ENCODE assay signal across 15 cellular contexts in the genomic region with DNA sequence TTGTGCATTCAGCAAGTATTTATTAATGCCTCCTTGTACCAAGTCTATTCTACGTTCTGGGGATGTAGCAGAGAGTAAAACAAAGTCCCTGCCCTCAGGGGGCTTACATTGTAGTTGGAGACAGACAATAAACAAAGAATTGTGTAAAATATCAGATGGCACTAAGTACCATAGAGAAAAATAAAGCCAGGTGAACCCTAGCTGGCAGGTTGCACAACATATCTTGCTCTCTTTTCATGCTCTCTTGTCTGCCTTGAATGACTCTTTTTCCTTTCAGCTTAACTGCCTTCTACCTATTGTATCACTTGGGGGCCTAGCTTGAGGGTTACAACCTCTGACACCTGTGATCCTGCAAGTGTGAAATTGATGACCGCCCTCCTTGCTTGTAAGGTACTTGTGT. TPM values are rescaled to one million over a fixed set of nuclear protein-coding genes. Genes with fewer than 3 reads are reported as not detected.
DNase-seq lines count a peak whose midpoint lies in the region; ATAC-seq and TF ChIP-seq lines count a peak whose summit lies in the region.
"Had no signal": no experiment of that assay in that cellular context is flagged by ENCODE, and none has a peak within 500 bp of the region (broad histone marks: within the 10 kb centered on the region; RNA-seq: fewer than 3 reads in every experiment).

No MANE protein-coding gene starts in this region.

- TF ChIP-seq POLR2A in spleen (IDR thresholded peaks at IDR 0.05) = no peak

- H3K4me3 ChIP-seq in SJSA1 (no peak overlapping the region), spleen (no peak overlapping the region), H7 (ENCODE audit: insufficient read depth, low read depth, low read length) (no peak overlapping the region)
- H3K4me3 ChIP-seq: coronary artery, transverse colon had no signal

- CTCF ChIA-PET in activated CD4-positive, alpha-beta T cell treated with anti-CD3 and anti-CD28 coated beads, Interleukin-2, amount 10 ng/mL, durations not matched to agents 7 days and 5 days (lab: Charles Lee) = interaction anchor here (1.4 kb wide), 1 partner anchor 28 kb away, joined by 4 read pairs; no protein-coding TSS in a partner anchor

- H3K36me3 ChIP-seq in SJSA1 = no peaks in the 10 kb centered on the region
- no peaks in the 10 kb centered on the region for H3K36me3 ChIP-seq in spleen
- no peaks in the 10 kb centered on the region for H3K36me3 ChIP-seq in H7 (replicated peaks; ENCODE audit: control insufficient read depth, insufficient read depth, low read length)
- H3K36me3 ChIP-seq: transverse colon had no signal

- WGBS in spleen, 5 donors = 86 to 89% (median 88%) methylated on average over 2 of the region's 2 CpGs

- intact Hi-C loops in spleen (cut with DNase I; ENCODE audit: low total_unique reads) = no loop called here

- POLR2A ChIA-PET in activated CD4-positive, alpha-beta T cell treated with anti-CD3 and anti-CD28 coated beads, Interleukin-2, amount 10 ng/mL, durations not matched to agents 7 days and 5 days (lab: Charles Lee) = no interaction called here

- peaks cover 27% of the 10 kb centered on the region for H3K27me3 Mint-ChIP-seq in activated CD4-positive, alpha-beta T cell treated with anti-CD3 and anti-CD28 coated beads, Interleukin-2, amount 10 ng/mL, durations not matched to agents 7 days and 5 days
- H3K27me3 Mint-ChIP-seq in effector memory CD8-positive, alpha-beta T cell = no peaks in the 10 kb centered on the region

- H3K27me3 ChIP-seq in SJSA1 (replicated peaks) (no peaks in the 10 kb centered on the region), spleen (replicated peaks in 1 of 7) (no peaks in the 10 kb centered on the region), H7 (ENCODE audit: control insufficient read depth, insufficient read depth, low read length) (no peaks in the 10 kb centered on the region)
- H3K27me3 ChIP-seq: transverse colon had no signal

- peak overlapping the region; percentile 50 for H3K4me3 Mint-ChIP-seq in activated CD4-positive, alpha-beta T cell treated with anti-CD3 and anti-CD28 coated beads, Interleukin-2, amount 10 ng/mL, durations not matched to agents 7 days and 5 days
- H3K4me3 Mint-ChIP-seq in effector memory CD8-positive, alpha-beta T cell = peak overlapping the region; percentile 74 to 83

- peaks cover 3% of the 10 kb centered on the region for H3K9me3 Mint-ChIP-seq in activated CD4-positive, alpha-beta T cell treated with anti-CD3 and anti-CD28 coated beads, Interleukin-2, amount 10 ng/mL, durations not matched to agents 7 days and 5 days
- H3K9me3 Mint-ChIP-seq in effector memory CD8-positive, alpha-beta T cell = no peaks in the 10 kb centered on the region

- no peak for TF ChIP-seq CTCF in spleen (IDR thresholded peaks at IDR 0.05 in 8 of 11, conservative IDR thresholded peaks at IDR 0.05 in 3 of 11)

- H3K9me3 ChIP-seq in SJSA1 (replicated peaks) = peaks cover 10% of the 10 kb centered on the region
- H3K9me3 ChIP-seq in spleen = no peaks in the 10 kb centered on the region
- H3K9me3 ChIP-seq: transverse colon had no signal

- H3K4me1 ChIP-seq in SJSA1 (replicated peaks) = peaks cover 35% of the 10 kb centered on the region
- H3K4me1 ChIP-seq in spleen = peaks cover 0 to 35% (median 16%) of the 10 kb centered on the region in 6 donors
- H3K4me1 ChIP-seq: transverse colon had no signal

- peak overlapping the region; percentile 88 for H3K27ac Mint-ChIP-seq in activated CD4-positive, alpha-beta T cell treated with anti-CD3 and anti-CD28 coated beads, Interleukin-2, amount 10 ng/mL, durations not matched to agents 7 days and 5 days
- H3K27ac Mint-ChIP-seq in effector memory CD8-positive, alpha-beta T cell = peak overlapping the region; percentile 84 to 86
- H3K27ac Mint-ChIP-seq: memory B cell had no signal

- DNase-seq in activated CD4-positive, alpha-beta T cell treated with anti-CD3 and anti-CD28 coated beads, Interleukin-2, amount 10 ng/mL, durations not matched to agents 7 days and 5 days = no peak
- no peak for DNase-seq in activated CD4-positive, alpha-beta T cell treated with anti-CD3 and anti-CD28 coated beads, Interleukin-2, amount 50 U/mL, for 4 hours
- no peak for DNase-seq in SJSA1 (ENCODE audit: low read depth in 1 of 2, low spot score in 2 of 2)
- no peak for DNase-seq in effector memory CD8-positive, alpha-beta T cell
- no peak for DNase-seq in spleen
- no peak for DNase-seq in NCI-H2029 treated with DMSO at 0.1 percent for 48 hours (lab: John Stamatoyannopoulos, UW)
- no peak for DNase-seq in SHP77 treated with DMSO at 0.1 percent for 48 hours (lab: John Stamatoyannopoulos, UW)
- no peak for DNase-seq in H7
- DNase-seq: DMS153, NCI-H1048, transverse colon had no signal

- ATAC-seq in effector memory CD8-positive, alpha-beta T cell (replicated peaks) = no peak

- peak overlapping the region; percentile 92 for H3K27ac ChIP-seq in SJSA1
- H3K27ac ChIP-seq in spleen = peak overlapping the region in 5 of 8 donors; percentile 29 to 78 (median 62)
- H3K27ac ChIP-seq: coronary artery had no signal

- H3K4me1 Mint-ChIP-seq in activated CD4-positive, alpha-beta T cell treated with anti-CD3 and anti-CD28 coated beads, Interleukin-2, amount 10 ng/mL, durations not matched to agents 7 days and 5 days = peaks cover 66% of the 10 kb centered on the region
- H3K4me1 Mint-ChIP-seq in effector memory CD8-positive, alpha-beta T cell (ENCODE audit: low read depth in 2 of 2) = peaks cover 48 to 56% of the 10 kb centered on the region in 2 donors

- H3K36me3 Mint-ChIP-seq in activated CD4-positive, alpha-beta T cell treated with anti-CD3 and anti-CD28 coated beads, Interleukin-2, amount 10 ng/mL, durations not matched to agents 7 days and 5 days (ENCODE audit: low read depth) = peaks cover 14% of the 10 kb centered on the region
- peaks cover 6% of the 10 kb centered on the region for H3K36me3 Mint-ChIP-seq in effector memory CD8-positive, alpha-beta T cell (ENCODE audit: insufficient read depth)
- H3K36me3 Mint-ChIP-seq: memory B cell had no signal

RNA-seq across cellular contexts. Expression of gene FASLG, which starts 20.7 kb away (rescaled TPM):
- 1 to 10 TPM; 1.4 to 1.6 TPM for total RNA-seq in activated CD4-positive, alpha-beta T cell treated with anti-CD3 and anti-CD28 coated beads, Interleukin-2, amount 10 ng/mL, durations not matched to agents 7 days and 5 days
- not detected in 2 replicates for total RNA-seq in SJSA1 (2014; rRNA removed; shearing (Covaris generic))
- total RNA-seq in spleen = 1 to 10 TPM; 1.4 to 7.1 (median 3.9) TPM
- 1 to 10 TPM in 1 of 3 donors, under 1 TPM in 2; 0.44 to 1.0 (median 0.50) TPM for polyA plus RNA-seq in spleen
- not detected in 2 replicates for total RNA-seq in H7 (2014; rRNA removed; shearing (Covaris generic))
- total RNA-seq: OCI-LY7, osteocyte had no signal
